In genomic region chr1:156025873-156026272, GRCh38 we compare ENCODE assay signal across 8 cellular contexts. TPM values are rescaled to one million over a fixed set of nuclear protein-coding genes. Genes with fewer than 3 reads are reported as not detected.
DNase-seq lines count a peak whose midpoint lies in the region; ATAC-seq and TF ChIP-seq lines count a peak whose summit lies in the region.

No MANE protein-coding gene starts in this region.

- H3K9me3 ChIP-seq in adipocyte (ENCODE audit: control insufficient read depth, low read length): no peaks in the 10 kb centered on the region
- no peaks in the 10 kb centered on the region for H3K9me3 ChIP-seq in gastrocnemius medialis

- no peaks in the 10 kb centered on the region for H3K27me3 ChIP-seq in adipocyte (replicated peaks; ENCODE audit: control insufficient read depth, insufficient read depth, low read length)
- no peaks in the 10 kb centered on the region for H3K27me3 ChIP-seq in gastrocnemius medialis

- H3K4me1 ChIP-seq in adipocyte (ENCODE audit: control insufficient read depth, insufficient read depth, low read length): no peaks in the 10 kb centered on the region
- H3K4me1 ChIP-seq in gastrocnemius medialis: peaks cover 0 to 2% of the 10 kb centered on the region in 2 donors

- no peak overlapping the region for H3K4me3 ChIP-seq in adipocyte (ENCODE audit: low read length)
- H3K4me3 ChIP-seq in gastrocnemius medialis: no peak overlapping the region

- H3K36me3 ChIP-seq in adipocyte (ENCODE audit: control insufficient read depth, insufficient read depth, low read length, severe bottlenecking) (no peaks in the 10 kb centered on the region), gastrocnemius medialis (no peaks in the 10 kb centered on the region)

- no peak for TF ChIP-seq POLR2A in gastrocnemius medialis (IDR thresholded peaks at IDR 0.05)

- intact Hi-C loops in gastrocnemius medialis (cut with DNase I; ENCODE audit: low total_unique reads): no loop called here

- TF ChIP-seq CTCF in gastrocnemius medialis (IDR thresholded peaks at IDR 0.05 in 4 of 5, conservative IDR thresholded peaks at IDR 0.05 in 1 of 5): no peak

- in situ Hi-C loops in gastrocnemius medialis (cut with MboI; ENCODE audit: low sequenced_read_pairs in 4 of 4): no loop called here

- ATAC-seq in gastrocnemius medialis: no peak

- no peak overlapping the region for H3K9ac ChIP-seq in adipocyte (ENCODE audit: low read length)

- DNase-seq in AG08395 (ENCODE audit: low spot score) (peak; percentile 60), GM19240 (ENCODE audit: insufficient read length, low spot score) (peak; percentile 40), OCI-M1 (lab: John Stamatoyannopoulos, UW) (peak; percentile 80), adipocyte (ENCODE audit: low read depth) (peak; percentile 61), iris pigment epithelial cell (ENCODE audit: low read depth) (peak; percentile 43), stromal cell of bone marrow (ENCODE audit: low read depth) (peak; percentile 14), GOT3 (lab: John Stamatoyannopoulos, UW) (no peak), gastrocnemius medialis (no peak)

- no peak overlapping the region for H3K27ac ChIP-seq in gastrocnemius medialis

RNA-seq across cellular contexts. Expression of gene SSR2, which starts 5.1 kb away (rescaled TPM):
- 100 to 1,000 TPM in 2 of 4 donors, 10 to 100 TPM in 2; 70.6 to 118 (median 108) TPM for total RNA-seq in gastrocnemius medialis

RNA-seq across cellular contexts. Expression of gene UBQLN4, which starts 27.7 kb away (rescaled TPM):
- total RNA-seq in gastrocnemius medialis: 10 to 100 TPM; 42.3 to 60.1 (median 46.0) TPM

RNA-seq across cellular contexts. Expression of gene LAMTOR2, which starts 28.7 kb away (rescaled TPM):
- 10 to 100 TPM; 51.5 to 82.7 (median 72.6) TPM for total RNA-seq in gastrocnemius medialis

RNA-seq across cellular contexts. Expression of gene RAB25, which starts 35.1 kb away (rescaled TPM):
- total RNA-seq in gastrocnemius medialis: 1 to 10 TPM in 1 of 4 donors, not detected in 3; 1.2 TPM

RNA-seq across cellular contexts. Expression of gene ARHGEF2, which starts 47.5 kb away (rescaled TPM):
- 10 to 100 TPM; 13.6 to 27.3 (median 26.4) TPM for total RNA-seq in gastrocnemius medialis

Comparison
In these comparisons a context has a peak if more than half of its experiments do, and no peak if none do; other contexts are left out.
1. DNase-seq: peak in AG08395 (single experiment), GM19240 (single experiment), OCI-M1 (single experiment), adipocyte (single experiment), iris pigment epithelial cell (single experiment) and stromal cell of bone marrow (single experiment); none in GOT3 (single experiment) and gastrocnemius medialis (0 of 2).